ENCODE assay signal across 8 cellular contexts in the genomic region with DNA sequence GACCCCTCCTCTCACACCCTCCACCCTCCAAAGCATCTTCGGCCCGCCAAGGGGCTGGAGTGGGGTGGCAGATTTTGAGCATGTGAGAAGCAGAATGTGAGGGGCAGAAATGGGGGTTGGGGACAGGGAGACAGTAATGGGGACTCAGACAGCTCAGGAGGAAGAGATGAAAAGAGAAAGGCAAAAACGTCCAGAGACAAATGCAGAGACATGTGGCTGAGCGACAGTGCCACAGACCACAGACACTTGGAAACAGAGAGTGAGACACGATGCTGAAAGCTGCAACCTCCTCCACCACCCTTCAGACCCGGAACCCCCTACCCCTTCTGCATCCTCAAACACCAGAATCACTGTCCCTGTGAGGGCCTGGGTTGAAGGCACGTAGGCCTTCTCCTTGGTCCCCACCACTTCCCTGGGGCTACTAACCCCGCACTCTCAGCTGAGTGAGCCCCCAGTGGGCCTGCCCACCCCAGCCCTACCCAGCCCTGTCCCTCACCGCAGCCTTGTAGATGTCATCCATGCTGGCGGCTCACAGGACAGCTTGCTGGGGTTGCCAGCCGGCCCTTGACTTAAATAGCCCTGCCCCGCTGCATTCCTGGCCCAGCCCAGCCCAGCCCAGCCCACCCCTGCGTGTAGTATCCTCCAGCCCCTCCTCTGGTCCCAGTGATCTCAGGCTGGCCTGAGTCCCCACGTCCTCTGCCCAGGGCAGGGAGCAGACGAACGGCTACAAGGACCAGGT. TPM values are rescaled to one million over a fixed set of nuclear protein-coding genes. Genes with fewer than 3 reads are reported as not detected.
A peak's percentile ranks its signal among the peaks of the same experiment; 100 is the strongest.
DNase-seq lines count a peak whose midpoint lies in the region; ATAC-seq and TF ChIP-seq lines count a peak whose summit lies in the region.

A gene (minus strand): TSS at position 546 of the 739 bp plus-strand sequence. CDS start 26 bp downstream, at position 520.

- peak within 1 kb of the TSS; percentile 51; the same call in 1 of the 2 replicates for H3K4me3 ChIP-seq in HUES64 (ENCODE audit: low read length)
- peak within 1 kb of the TSS; percentile 79 to 97 (median 88) for H3K4me3 ChIP-seq in stomach

- ATAC-seq in HG02759 (IDR thresholded peaks at IDR 0.05; ENCODE audit: unreplicated experiment), result no peak

- TF ChIP-seq EP300 in stomach (IDR thresholded peaks at IDR 0.05), result no peak

- H3K9me3 ChIP-seq in HUES64 (ENCODE audit: insufficient read depth, low read depth, low read length) (no peaks in the 10 kb centered on the region), stomach (no peaks in the 10 kb centered on the region)

- H3K36me3 Mint-ChIP-seq in immature natural killer cell, result peaks cover 0 to 5% (median 4%) of the 10 kb centered on the region in 3 donors

- DNase-seq in immature natural killer cell, result no peak
- peak; percentile 40 for DNase-seq in stomach
- DNase-seq in NOMO-1 (lab: John Stamatoyannopoulos, UW; ENCODE audit: unreplicated experiment in 2 of 2), result no peak
- DNase-seq in SK-N-DZ (ENCODE audit: low spot score), result no peak
- DNase-seq in NCI-H1694 treated with DMSO at 0.1 percent for 48 hours (lab: John Stamatoyannopoulos, UW), result no peak

- peak within 1 kb of the TSS; percentile 90 to 93 (median 91) for H3K4me3 Mint-ChIP-seq in immature natural killer cell

- no peaks in the 10 kb centered on the region for H3K27me3 ChIP-seq in HUES64 (ENCODE audit: insufficient read depth, low read length)
- H3K27me3 ChIP-seq in stomach, result no peaks in the 10 kb centered on the region

- H3K4me1 ChIP-seq in HUES64 (ENCODE audit: insufficient read depth, low read length), result peaks cover 26% of the 10 kb centered on the region
- peaks cover 35 to 59% (median 56%) of the 10 kb centered on the region in 4 donors for H3K4me1 ChIP-seq in stomach

- no peak for TF ChIP-seq POLR2A in stomach (IDR thresholded peaks at IDR 0.05)

- H3K27ac ChIP-seq in HUES64 (ENCODE audit: low read depth, low read length) (no peak within 1 kb of the TSS; the same call in 1 of the 2 replicates), adipose tissue (ENCODE audit: low read depth, low read length) (no peak within 1 kb of the TSS), stomach (peak within 1 kb of the TSS; percentile 81 to 94 (median 90))

- H3K36me3 ChIP-seq in HUES64 (ENCODE audit: insufficient read depth, low read length) (peaks cover 15% of the 10 kb centered on the region), stomach (peaks cover 3 to 14% (median 13%) of the 10 kb centered on the region in 4 donors)

- H3K27ac Mint-ChIP-seq in immature natural killer cell, result peak within 1 kb of the TSS; percentile 91 to 97 (median 95)

- intact Hi-C loops in stomach (cut with DNase I; ENCODE audit: low total_unique reads), result no loop called here

- H3K9ac ChIP-seq in HUES64 (ENCODE audit: low read depth, low read length), result no peak within 1 kb of the TSS

- peaks cover 0 to 4% (median 1%) of the 10 kb centered on the region in 3 donors for H3K27me3 Mint-ChIP-seq in immature natural killer cell (ENCODE audit: low read depth in 3 of 3)

- H3K9me3 Mint-ChIP-seq in immature natural killer cell, result peaks cover 0 to 2% (median 0%) of the 10 kb centered on the region in 6 donors

- H3K4me1 Mint-ChIP-seq in immature natural killer cell, result peaks cover 42 to 45% of the 10 kb centered on the region in 2 donors

- WGBS in HUES64, result 58% methylated on average over 16 of the region's 16 CpGs
- 67 to 76% (median 73%) methylated on average over 16 of the region's 16 CpGs for WGBS in adipose tissue, 3 donors
- 45 to 61% (median 58%) methylated on average over 15 to 16 of the region's 16 CpGs for WGBS in stomach, 5 donors

- no peak for TF ChIP-seq CTCF in stomach (IDR thresholded peaks at IDR 0.05)

RNA-seq across cellular contexts. Expression of the gene that starts here (rescaled TPM):
- polyA plus RNA-seq in HUES64 (2013, experiment 1 of 2), result 7.0 TPM
- 6.0 TPM for polyA plus RNA-seq in HUES64 (2013, experiment 2 of 2)
- polyA plus RNA-seq in adipose tissue, result 10 to 100 TPM in 2 of 3 donors, 1 to 10 TPM in 1; 1.1 to 14.8 (median 11.6) TPM
- polyA plus RNA-seq in immature natural killer cell, result not detected
- 1 to 10 TPM in 2 of 5 donors, not detected in 3; 3.1 to 6.5 TPM for total RNA-seq in stomach
- polyA plus RNA-seq in stomach, result 10 to 100 TPM in 2 of 3 donors, 1 to 10 TPM in 1; 4.9 to 41.1 (median 20.3) TPM
- 2.7 and 3.3 TPM in 2 replicates for polyA plus RNA-seq in SK-N-DZ (2014; cell fraction: cytosol; rRNA removed)
- polyA plus RNA-seq in SK-N-DZ (2014; cell fraction: nucleus; rRNA removed), result 1.7 and 6.5 TPM in 2 replicates

Comparison
In these comparisons a context has a peak if more than half of its experiments do, and no peak if none do; other contexts are left out.
1. H3K27ac ChIP-seq: peak in stomach (5 of 5); none in HUES64 (single experiment) and adipose tissue (single experiment).